ENCODE assay signal across 1 cellular context in the genomic region with DNA sequence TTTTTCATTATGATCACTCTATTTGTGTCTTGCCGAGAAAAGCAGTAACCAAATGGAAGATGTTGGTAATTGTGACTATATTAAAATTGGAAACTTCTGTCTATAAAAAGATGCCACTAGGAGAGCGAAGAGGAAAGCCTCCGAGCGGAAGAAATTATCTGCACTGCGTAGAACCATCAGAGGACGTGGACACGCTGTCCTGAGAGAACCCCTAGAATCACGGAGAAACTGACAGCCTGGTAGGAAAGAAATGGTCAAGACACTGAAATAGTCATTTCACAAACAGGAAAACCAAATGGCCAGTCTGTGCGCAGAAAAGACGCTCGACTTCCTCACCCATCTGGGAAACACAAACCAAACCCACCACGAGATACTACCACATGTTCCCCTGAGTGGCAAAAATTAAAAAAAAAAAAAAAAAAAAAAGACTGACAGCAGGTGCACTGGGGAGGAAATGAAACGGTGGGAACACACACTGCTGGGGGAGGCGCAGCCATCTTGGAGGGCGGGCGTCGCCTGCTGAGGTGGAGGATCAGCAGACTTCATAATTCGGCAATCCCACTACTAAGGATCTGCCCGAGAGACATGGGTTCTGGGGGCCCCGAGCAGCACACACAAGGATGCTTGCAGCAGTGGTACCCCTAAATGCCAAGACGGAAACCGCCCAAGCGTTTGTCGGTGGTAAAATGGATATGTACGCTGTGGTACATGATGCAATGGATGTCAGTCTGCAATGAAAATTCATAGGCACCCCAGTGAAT.
TF ChIP-seq lines count a peak whose summit lies in the region.

No MANE protein-coding gene starts in this region.

TF ChIP-seq in GM23338, 12 proteins besides CTCF, POLR2A, EP300 and RAD21 (continued from another document):
- TF ChIP-seq, protein P1, sequence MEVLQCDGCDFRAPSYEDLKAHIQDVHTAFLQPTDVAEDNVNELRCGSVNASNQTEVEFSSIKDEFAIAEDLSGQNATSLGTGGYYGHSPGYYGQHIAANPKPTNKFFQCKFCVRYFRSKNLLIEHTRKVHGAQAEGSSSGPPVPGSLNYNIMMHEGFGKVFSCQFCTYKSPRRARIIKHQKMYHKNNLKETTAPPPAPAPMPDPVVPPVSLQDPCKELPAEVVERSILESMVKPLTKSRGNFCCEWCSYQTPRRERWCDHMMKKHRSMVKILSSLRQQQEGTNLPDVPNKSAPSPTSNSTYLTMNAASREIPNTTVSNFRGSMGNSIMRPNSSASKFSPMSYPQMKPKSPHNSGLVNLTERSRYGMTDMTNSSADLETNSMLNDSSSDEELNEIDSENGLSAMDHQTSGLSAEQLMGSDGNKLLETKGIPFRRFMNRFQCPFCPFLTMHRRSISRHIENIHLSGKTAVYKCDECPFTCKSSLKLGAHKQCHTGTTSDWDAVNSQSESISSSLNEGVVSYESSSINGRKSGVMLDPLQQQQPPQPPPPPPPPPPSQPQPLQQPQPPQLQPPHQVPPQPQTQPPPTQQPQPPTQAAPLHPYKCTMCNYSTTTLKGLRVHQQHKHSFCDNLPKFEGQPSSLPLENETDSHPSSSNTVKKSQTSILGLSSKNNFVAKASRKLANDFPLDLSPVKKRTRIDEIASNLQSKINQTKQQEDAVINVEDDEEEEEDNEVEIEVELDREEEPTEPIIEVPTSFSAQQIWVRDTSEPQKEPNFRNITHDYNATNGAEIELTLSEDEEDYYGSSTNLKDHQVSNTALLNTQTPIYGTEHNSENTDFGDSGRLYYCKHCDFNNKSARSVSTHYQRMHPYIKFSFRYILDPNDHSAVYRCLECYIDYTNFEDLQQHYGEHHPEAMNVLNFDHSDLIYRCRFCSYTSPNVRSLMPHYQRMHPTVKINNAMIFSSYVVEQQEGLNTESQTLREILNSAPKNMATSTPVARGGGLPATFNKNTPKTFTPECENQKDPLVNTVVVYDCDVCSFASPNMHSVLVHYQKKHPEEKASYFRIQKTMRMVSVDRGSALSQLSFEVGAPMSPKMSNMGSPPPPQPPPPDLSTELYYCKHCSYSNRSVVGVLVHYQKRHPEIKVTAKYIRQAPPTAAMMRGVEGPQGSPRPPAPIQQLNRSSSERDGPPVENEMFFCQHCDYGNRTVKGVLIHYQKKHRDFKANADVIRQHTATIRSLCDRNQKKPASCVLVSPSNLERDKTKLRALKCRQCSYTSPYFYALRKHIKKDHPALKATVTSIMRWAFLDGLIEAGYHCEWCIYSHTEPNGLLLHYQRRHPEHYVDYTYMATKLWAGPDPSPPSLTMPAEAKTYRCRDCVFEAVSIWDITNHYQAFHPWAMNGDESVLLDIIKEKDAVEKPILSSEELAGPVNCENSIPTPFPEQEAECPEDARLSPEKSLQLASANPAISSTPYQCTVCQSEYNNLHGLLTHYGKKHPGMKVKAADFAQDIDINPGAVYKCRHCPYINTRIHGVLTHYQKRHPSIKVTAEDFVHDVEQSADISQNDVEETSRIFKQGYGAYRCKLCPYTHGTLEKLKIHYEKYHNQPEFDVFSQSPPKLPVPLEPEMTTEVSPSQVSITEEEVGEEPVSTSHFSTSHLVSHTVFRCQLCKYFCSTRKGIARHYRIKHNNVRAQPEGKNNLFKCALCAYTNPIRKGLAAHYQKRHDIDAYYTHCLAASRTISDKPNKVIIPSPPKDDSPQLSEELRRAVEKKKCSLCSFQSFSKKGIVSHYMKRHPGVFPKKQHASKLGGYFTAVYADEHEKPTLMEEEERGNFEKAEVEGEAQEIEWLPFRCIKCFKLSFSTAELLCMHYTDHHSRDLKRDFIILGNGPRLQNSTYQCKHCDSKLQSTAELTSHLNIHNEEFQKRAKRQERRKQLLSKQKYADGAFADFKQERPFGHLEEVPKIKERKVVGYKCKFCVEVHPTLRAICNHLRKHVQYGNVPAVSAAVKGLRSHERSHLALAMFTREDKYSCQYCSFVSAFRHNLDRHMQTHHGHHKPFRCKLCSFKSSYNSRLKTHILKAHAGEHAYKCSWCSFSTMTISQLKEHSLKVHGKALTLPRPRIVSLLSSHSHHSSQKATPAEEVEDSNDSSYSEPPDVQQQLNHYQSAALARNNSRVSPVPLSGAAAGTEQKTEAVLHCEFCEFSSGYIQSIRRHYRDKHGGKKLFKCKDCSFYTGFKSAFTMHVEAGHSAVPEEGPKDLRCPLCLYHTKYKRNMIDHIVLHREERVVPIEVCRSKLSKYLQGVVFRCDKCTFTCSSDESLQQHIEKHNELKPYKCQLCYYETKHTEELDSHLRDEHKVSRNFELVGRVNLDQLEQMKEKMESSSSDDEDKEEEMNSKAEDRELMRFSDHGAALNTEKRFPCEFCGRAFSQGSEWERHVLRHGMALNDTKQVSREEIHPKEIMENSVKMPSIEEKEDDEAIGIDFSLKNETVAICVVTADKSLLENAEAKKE (CRISPR knock-in tag; IDR thresholded peaks at IDR 0.05) = no peak
- TF ChIP-seq POLR2AphosphoS5 (IDR thresholded peaks at IDR 0.05; ENCODE audit: low read depth) (no peak), ZNF331 (CRISPR knock-in tag; IDR thresholded peaks at IDR 0.05; ENCODE audit: low read depth) (no peak), NANOG (IDR thresholded peaks at IDR 0.05; ENCODE audit: borderline replicate concordance) (no peak), CREB1 (CRISPR knock-in tag; IDR thresholded peaks at IDR 0.05; ENCODE audit: low read depth) (no peak), ZNF114 (CRISPR knock-in tag; IDR thresholded peaks at IDR 0.05) (no peak)
- TF ChIP-seq, protein P2, sequence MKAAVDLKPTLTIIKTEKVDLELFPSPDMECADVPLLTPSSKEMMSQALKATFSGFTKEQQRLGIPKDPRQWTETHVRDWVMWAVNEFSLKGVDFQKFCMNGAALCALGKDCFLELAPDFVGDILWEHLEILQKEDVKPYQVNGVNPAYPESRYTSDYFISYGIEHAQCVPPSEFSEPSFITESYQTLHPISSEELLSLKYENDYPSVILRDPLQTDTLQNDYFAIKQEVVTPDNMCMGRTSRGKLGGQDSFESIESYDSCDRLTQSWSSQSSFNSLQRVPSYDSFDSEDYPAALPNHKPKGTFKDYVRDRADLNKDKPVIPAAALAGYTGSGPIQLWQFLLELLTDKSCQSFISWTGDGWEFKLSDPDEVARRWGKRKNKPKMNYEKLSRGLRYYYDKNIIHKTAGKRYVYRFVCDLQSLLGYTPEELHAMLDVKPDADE (IDR thresholded peaks at IDR 0.05) = no peak
